17 cellular contexts compared by ENCODE assay signal in genomic region chr17:39782980-39783379, GRCh38. TPM values are rescaled to one million over a fixed set of nuclear protein-coding genes. Genes with fewer than 3 reads are reported as not detected.
DNase-seq lines count a peak whose midpoint lies in the region; ATAC-seq and TF ChIP-seq lines count a peak whose summit lies in the region.
"Had no signal": no experiment of that assay in that cellular context is flagged by ENCODE, and none has a peak within 500 bp of the region (broad histone marks: within the 10 kb centered on the region; RNA-seq: fewer than 3 reads in every experiment).

No MANE protein-coding gene starts in this region.

- H3K27ac Mint-ChIP-seq in naive B cell, result peak overlapping the region in 3 of 6 donors; percentile 50 to 82 (median 63)
- H3K27ac Mint-ChIP-seq: activated CD4-positive, alpha-beta T cell treated with anti-CD3 and anti-CD28 coated beads, Interleukin-2, amount 10 ng/mL, durations not matched to agents 7 days and 5 days; GM23338 had no signal

- no peaks in the 10 kb centered on the region for H3K27me3 Mint-ChIP-seq in naive B cell
- H3K27me3 Mint-ChIP-seq: activated CD4-positive, alpha-beta T cell treated with anti-CD3 and anti-CD28 coated beads, Interleukin-2, amount 10 ng/mL, durations not matched to agents 7 days and 5 days had no signal

- H3K4me3 ChIP-seq in HL-60 (replicated peaks; ENCODE audit: insufficient read depth, low read length), result no peak overlapping the region
- H3K4me3 ChIP-seq: GM23338, sigmoid colon had no signal

- ATAC-seq in naive B cell (ENCODE audit: low read depth in 2 of 2) (no peak), GM21360 (IDR thresholded peaks at IDR 0.05; ENCODE audit: unreplicated experiment) (no peak)
- ATAC-seq: GM23338 had no signal

- H3K9me3 Mint-ChIP-seq in naive B cell, result no peaks in the 10 kb centered on the region
- H3K9me3 Mint-ChIP-seq: activated CD4-positive, alpha-beta T cell treated with anti-CD3 and anti-CD28 coated beads, Interleukin-2, amount 10 ng/mL, durations not matched to agents 7 days and 5 days; GM23338 had no signal

- H3K27ac ChIP-seq in HL-60 (replicated peaks) (peak overlapping the region; percentile 64), VCaP (0 out of 2 replicates have a peak overlapping the region, but pooled peaks have one; percentile 20)
- H3K27ac ChIP-seq: neutrophil, sigmoid colon had no signal

- H3K27me3 ChIP-seq in HL-60 (ENCODE audit: insufficient read depth, poor library complexity, severe bottlenecking), result no peaks in the 10 kb centered on the region

- TF ChIP-seq CTCF in HL-60 (IDR thresholded peaks at IDR 0.05; ENCODE audit: insufficient read depth, low read length) (no peak), VCaP (conservative IDR thresholded peaks at IDR 0.05) (no peak)

- peaks cover 60 to 86% (median 69%) of the 10 kb centered on the region in 3 donors for H3K4me1 Mint-ChIP-seq in naive B cell

- DNase-seq in NOMO-1 treated with DMSO at 0.1 percent for 48 hours (lab: John Stamatoyannopoulos, UW; ENCODE audit: unreplicated experiment) (peak; percentile 46), NOMO-1 treated with dmso at 0.1 percent for 144 hours (lab: John Stamatoyannopoulos, UW; ENCODE audit: unreplicated experiment) (no peak), HL-60 (ENCODE audit: low read depth in 1 of 2, low spot score in 1 of 2) (no peak), naive B cell (no peak), DMS153 (lab: John Stamatoyannopoulos, UW) (no peak), SW480 (ENCODE audit: low spot score) (no peak)
- DNase-seq: activated CD4-positive, alpha-beta T cell treated with anti-CD3 and anti-CD28 coated beads, Interleukin-2, amount 10 ng/mL, durations not matched to agents 7 days and 5 days; activated gamma-delta T cell; NCI-H1417 treated with DMSO at 0.1 percent for 48 hours; NCI-H446; sigmoid colon; stimulated activated naive CD4-positive, alpha-beta T cell; T-helper 2 cell had no signal

- peak overlapping the region in 5 of 8 donors; percentile 1 to 47 (median 19) for H3K4me3 Mint-ChIP-seq in naive B cell
- H3K4me3 Mint-ChIP-seq: activated CD4-positive, alpha-beta T cell treated with anti-CD3 and anti-CD28 coated beads, Interleukin-2, amount 10 ng/mL, durations not matched to agents 7 days and 5 days; GM23338 had no signal

- peaks cover 51 to 57% of the 10 kb centered on the region in 2 donors for H3K36me3 Mint-ChIP-seq in naive B cell

RNA-seq across cellular contexts. Expression of gene GRB7, which starts 45.2 kb away (rescaled TPM):
- under 1 TPM in 3 of 6 donors, not detected in 3; 0.23 to 0.65 (median 0.29) TPM for polyA plus RNA-seq in naive B cell (ENCODE audit: low read depth in 6 of 6)

RNA-seq across cellular contexts. Expression of gene MIEN1, which starts 52.6 kb away (rescaled TPM):
- polyA plus RNA-seq in naive B cell (ENCODE audit: low read depth in 6 of 6), result 100 to 1,000 TPM in 5 of 6 donors, 10 to 100 TPM in 1; 99.3 to 135 (median 123) TPM
